ENCODE assay signal across 1 cellular context in genomic region chr14:34766060-34766459, GRCh38.
TF ChIP-seq lines count a peak whose summit lies in the region.

No MANE protein-coding gene starts in this region.

TF ChIP-seq in IMR-90, 13 proteins besides CTCF, POLR2A, EP300 and RAD21:
- TF ChIP-seq, protein P1, sequence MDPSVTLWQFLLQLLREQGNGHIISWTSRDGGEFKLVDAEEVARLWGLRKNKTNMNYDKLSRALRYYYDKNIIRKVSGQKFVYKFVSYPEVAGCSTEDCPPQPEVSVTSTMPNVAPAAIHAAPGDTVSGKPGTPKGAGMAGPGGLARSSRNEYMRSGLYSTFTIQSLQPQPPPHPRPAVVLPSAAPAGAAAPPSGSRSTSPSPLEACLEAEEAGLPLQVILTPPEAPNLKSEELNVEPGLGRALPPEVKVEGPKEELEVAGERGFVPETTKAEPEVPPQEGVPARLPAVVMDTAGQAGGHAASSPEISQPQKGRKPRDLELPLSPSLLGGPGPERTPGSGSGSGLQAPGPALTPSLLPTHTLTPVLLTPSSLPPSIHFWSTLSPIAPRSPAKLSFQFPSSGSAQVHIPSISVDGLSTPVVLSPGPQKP (IDR thresholded peaks at IDR 0.05; ENCODE audit: borderline replicate concordance, low read depth, low read length): no peak
- TF ChIP-seq RFX5 (IDR thresholded peaks at IDR 0.05; ENCODE audit: low read depth, low read length) (no peak), BHLHE40 (IDR thresholded peaks at IDR 0.05; ENCODE audit: low read depth, low read length) (no peak), SMC3 (IDR thresholded peaks at IDR 0.05; ENCODE audit: low read depth, low read length) (no peak), MXI1 (IDR thresholded peaks at IDR 0.05; ENCODE audit: borderline replicate concordance, low read depth, low read length) (no peak), RCOR1 (IDR thresholded peaks at IDR 0.05; ENCODE audit: insufficient replicate concordance, low read length) (no peak), NFE2L2 (IDR thresholded peaks at IDR 0.05; ENCODE audit: low read depth, low read length) (no peak)
- TF ChIP-seq, protein P2, sequence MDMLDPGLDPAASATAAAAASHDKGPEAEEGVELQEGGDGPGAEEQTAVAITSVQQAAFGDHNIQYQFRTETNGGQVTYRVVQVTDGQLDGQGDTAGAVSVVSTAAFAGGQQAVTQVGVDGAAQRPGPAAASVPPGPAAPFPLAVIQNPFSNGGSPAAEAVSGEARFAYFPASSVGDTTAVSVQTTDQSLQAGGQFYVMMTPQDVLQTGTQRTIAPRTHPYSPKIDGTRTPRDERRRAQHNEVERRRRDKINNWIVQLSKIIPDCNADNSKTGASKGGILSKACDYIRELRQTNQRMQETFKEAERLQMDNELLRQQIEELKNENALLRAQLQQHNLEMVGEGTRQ (IDR thresholded peaks at IDR 0.05; ENCODE audit: low read depth, low read length): no peak
TF ChIP-seq in IMR-90: peak in this region for 0.
